23 cellular contexts compared by ENCODE assay signal in genomic region chr10:8614054-8614565, GRCh38.
"Had no signal": no experiment of that assay in that cellular context is flagged by ENCODE, and none has a peak within 500 bp of the region (broad histone marks: within the 10 kb centered on the region; RNA-seq: fewer than 3 reads in every experiment).

No MANE protein-coding gene starts in this region.

- H3K36me3 ChIP-seq: brain microvascular endothelial cell, esophagus muscularis mucosa, heart right ventricle, neutrophil, spleen, thyroid gland had no signal

- H2AFZ ChIP-seq: parathyroid adenoma had no signal

- H3K9ac ChIP-seq: parathyroid adenoma had no signal

- H3K4me1 ChIP-seq: esophagus muscularis mucosa, heart right ventricle, parathyroid adenoma had no signal

- DNase-seq: activated CD4-positive, alpha-beta memory T cell treated with anti-CD3 and anti-CD28 coated beads, Interleukin-2, amount 10 ng/mL, durations not matched to agents 7 days and 5 days; activated CD4-positive, alpha-beta T cell treated with anti-CD3 and anti-CD28 coated beads for 48 hours; activated CD4-positive, CD25-positive, alpha-beta regulatory T cell; activated CD8-positive, alpha-beta memory T cell treated with anti-CD3 and anti-CD28 coated beads, Interleukin-2, amount 10 ng/mL, durations not matched to agents 7 days and 5 days; activated naive CD4-positive, alpha-beta T cell treated with anti-CD3 and anti-CD28 coated beads for 36 hours; activated T-cell treated with anti-CD3 and anti-CD28 coated beads, Interleukin-2, amount 50 U/mL, for 24 hours; anterior cingulate cortex; brain microvascular endothelial cell; cortex of kidney; heart right ventricle; mesendoderm; natural killer cell; spleen; stimulated activated CD4-positive, alpha-beta T cell treated with anti-CD3 and anti-CD28 coated beads, Interleukin-4, amount 100 ng/mL, for 4 hours; stimulated activated naive CD4-positive, alpha-beta T cell treated with Interleukin-2 at 50 U/mL for 16 hours; T-helper 1 cell; T-helper 9 cell; thyroid gland had no signal

- H3K27me3 ChIP-seq: brain microvascular endothelial cell, esophagus muscularis mucosa, heart right ventricle, neutrophil, spleen, thyroid gland had no signal

- FAIRE-seq: endometrium had no signal

- H3K27ac ChIP-seq: brain microvascular endothelial cell, esophagus muscularis mucosa, heart right ventricle, neutrophil, parathyroid adenoma, spleen, thyroid gland had no signal

- H3K79me2 ChIP-seq: parathyroid adenoma had no signal

- ATAC-seq: activated CD8-positive, alpha-beta memory T cell treated with anti-CD3 and anti-CD28 coated beads, Interleukin-2, amount 10 ng/mL, durations not matched to agents 7 days and 5 days; heart right ventricle; natural killer cell; sciatic nerve had no signal

- H3K4me3 ChIP-seq: esophagus muscularis mucosa, heart right ventricle, spleen, thyroid gland had no signal

- H3K9me3 ChIP-seq: esophagus muscularis mucosa, neutrophil, thyroid gland had no signal
